ENCODE assay signal across 15 cellular contexts in genomic region chr9:37030591-37030939, GRCh38. TPM values are rescaled to one million over a fixed set of nuclear protein-coding genes. Genes with fewer than 3 reads are reported as not detected.
DNase-seq lines count a peak whose midpoint lies in the region; ATAC-seq, FAIRE-seq and TF ChIP-seq lines count a peak whose summit lies in the region.
"Had no signal": no experiment of that assay in that cellular context is flagged by ENCODE, and none has a peak within 500 bp of the region (broad histone marks: within the 10 kb centered on the region; RNA-seq: fewer than 3 reads in every experiment).

No MANE protein-coding gene starts in this region.

- H3K4me3 Mint-ChIP-seq in effector memory CD8-positive, alpha-beta T cell = peak overlapping the region in 1 of 2 donors; percentile 57

- intact Hi-C loops in breast epithelium (cut with DNase I; ENCODE audit: low total_unique reads) = no loop called here

- no peak for FAIRE-seq in keratinocyte (lab: Jason Lieb, UNC)

- peaks cover 12% of the 10 kb centered on the region for H3K36me3 Mint-ChIP-seq in effector memory CD8-positive, alpha-beta T cell (ENCODE audit: insufficient read depth)

- DNase-seq in GDM1 (lab: John Stamatoyannopoulos, UW) (peak; percentile 8), GM20000 (ENCODE audit: low spot score) (peak; percentile 80), NAMALWA (ENCODE audit: low spot score) (peak; percentile 86), keratinocyte (ENCODE audit: low read depth, low spot score) (no peak), left lobe of liver (ENCODE audit: low spot score) (no peak), epidermal melanocyte (ENCODE audit: insufficient read length, low spot score) (no peak), breast epithelium (ENCODE audit: low spot score in 2 of 2) (no peak)
- DNase-seq in effector memory CD8-positive, alpha-beta T cell = no peak
- DNase-seq: left ventricle myocardium inferior; NCI-H146; OCI-M1; stimulated activated CD4-positive, alpha-beta T cell treated with anti-CD3 and anti-CD28 coated beads, Interleukin-4, amount 100 ng/mL, for 4 hours; T1000; testis had no signal

- H3K9ac ChIP-seq in keratinocyte (ENCODE audit: control insufficient read depth, extremely low read depth, insufficient read depth, low read length) = no peak overlapping the region

- H2AFZ ChIP-seq in keratinocyte (ENCODE audit: control insufficient read depth, low read length) = no peak overlapping the region

- H3K4me1 Mint-ChIP-seq in effector memory CD8-positive, alpha-beta T cell (ENCODE audit: low read depth in 2 of 2) = peaks cover 30 to 35% of the 10 kb centered on the region in 2 donors

- TF ChIP-seq POLR2A in breast epithelium (IDR thresholded peaks at IDR 0.05) = no peak

- H4K20me1 ChIP-seq in keratinocyte (ENCODE audit: control insufficient read depth, extremely low read depth, insufficient read depth, low read length) = no peaks in the 10 kb centered on the region

- no peak for ATAC-seq in effector memory CD8-positive, alpha-beta T cell (replicated peaks)
- no peak for ATAC-seq in left lobe of liver

- H3K9me1 ChIP-seq in keratinocyte (ENCODE audit: control insufficient read depth, extremely low read depth, insufficient read depth, low read length) = no peaks in the 10 kb centered on the region

- H3K9me3 ChIP-seq in keratinocyte (ENCODE audit: control insufficient read depth, low read depth, low read length) (no peaks in the 10 kb centered on the region), breast epithelium (peaks cover 0 to 4% of the 10 kb centered on the region in 2 donors)
- H3K9me3 ChIP-seq: left ventricle myocardium inferior, testis had no signal

- H3K4me2 ChIP-seq in keratinocyte (ENCODE audit: control insufficient read depth, extremely low read depth, insufficient read depth, low read depth, low read length) = peak overlapping the region; percentile 74

- H3K27me3 Mint-ChIP-seq in effector memory CD8-positive, alpha-beta T cell = peaks cover 87 to 97% of the 10 kb centered on the region in 2 donors

- H3K27ac Mint-ChIP-seq in effector memory CD8-positive, alpha-beta T cell = no peak overlapping the region

- TF ChIP-seq CTCF in GM20000 (IDR thresholded peaks at IDR 0.05; ENCODE audit: extremely low read depth, missing control alignments) (no peak), keratinocyte (optimal IDR thresholded peaks at IDR 0.05 in 1 of 3, IDR thresholded peaks at IDR 0.05 in 1 of 3, conservative IDR thresholded peaks at IDR 0.05 in 1 of 3; ENCODE audit: extremely low read depth in 1 of 3, insufficient read depth in 2 of 3, low read length in 3 of 3) (no peak), breast epithelium (IDR thresholded peaks at IDR 0.05) (no peak)

- peaks cover 12% of the 10 kb centered on the region for H3K4me1 ChIP-seq in keratinocyte (ENCODE audit: control insufficient read depth, extremely low read depth, insufficient read depth, low read length)
- peaks cover 7 to 27% of the 10 kb centered on the region in 2 donors for H3K4me1 ChIP-seq in breast epithelium

- H3K9me3 Mint-ChIP-seq in effector memory CD8-positive, alpha-beta T cell = peaks cover 0 to 1% of the 10 kb centered on the region in 2 donors

- dilution Hi-C loops in keratinocyte (cut with MboI; ENCODE audit: extremely low pct_ligation_motif_present, low sequenced_read_pairs) = no loop called here

- no peaks in the 10 kb centered on the region for H3K79me2 ChIP-seq in keratinocyte (ENCODE audit: control insufficient read depth, insufficient read depth, low read length)

- H3K27me3 ChIP-seq in keratinocyte (ENCODE audit: control insufficient read depth, extremely low read depth, insufficient read depth, low read length) (peaks cover 98% of the 10 kb centered on the region), breast epithelium (peaks cover 24 to 99% of the 10 kb centered on the region in 2 donors)

- H3K27ac ChIP-seq in keratinocyte (ENCODE audit: control insufficient read depth, insufficient read depth, low read length) (no peak overlapping the region), breast epithelium (no peak overlapping the region)
- H3K27ac ChIP-seq: HL-60, left ventricle myocardium inferior, testis had no signal

- H3K36me3 ChIP-seq in keratinocyte (ENCODE audit: control insufficient read depth in 2 of 2, extremely low read depth in 1 of 2, insufficient read depth in 2 of 2, low read length in 2 of 2) (no peaks in the 10 kb centered on the region), breast epithelium (no peaks in the 10 kb centered on the region)
- H3K36me3 ChIP-seq: left ventricle myocardium inferior had no signal

- H3K4me3 ChIP-seq in keratinocyte (ENCODE audit: control insufficient read depth in 2 of 3, extremely low read depth in 1 of 3, insufficient read depth in 2 of 3, low read depth in 1 of 3, low read length in 3 of 3) (peak overlapping the region in 1 of 3 experiments; percentile 48), breast epithelium (peak overlapping the region in 1 of 3 donors; percentile 41)
- H3K4me3 ChIP-seq: left ventricle myocardium inferior, testis had no signal

RNA-seq across cellular contexts. Expression of gene PAX5, which starts 3.5 kb away (rescaled TPM):
- not detected in 3 replicates for polyA plus RNA-seq in keratinocyte
- polyA plus RNA-seq in keratinocyte (2011; ENCODE audit: low read depth) = not detected
- polyA plus RNA-seq in keratinocyte (2011; cell fraction: cytosol; rRNA removed) = not detected in 2 replicates
- polyA plus RNA-seq in keratinocyte (2011; cell fraction: nucleus; rRNA removed) = not detected in 2 replicates
- polyA plus RNA-seq in keratinocyte (2012; ENCODE audit: low replicate concordance) = not detected in 2 replicates
- polyA minus RNA-seq in keratinocyte = not detected in 3 replicates
- not detected for polyA minus RNA-seq in keratinocyte (2011; cell fraction: cytosol; rRNA and poly(A)+ RNA removed)
- polyA minus RNA-seq in keratinocyte (2011; cell fraction: nucleus; rRNA and poly(A)+ RNA removed) = not detected in 2 replicates
- total RNA-seq in left lobe of liver (0.05 TPM), breast epithelium (under 1 TPM in 1 of 3 donors, not detected in 2; 0.59 TPM)
- total RNA-seq: left ventricle myocardium inferior had no signal

Comparison
In these comparisons a context has a peak if more than half of its experiments do, and no peak if none do; other contexts are left out.
1. DNase-seq: peak in GDM1 (single experiment), GM20000 (single experiment) and NAMALWA (single experiment); none in keratinocyte (single experiment), effector memory CD8-positive, alpha-beta T cell (0 of 3), left lobe of liver (single experiment), epidermal melanocyte (single experiment) and breast epithelium (0 of 2).